19 cellular contexts compared by ENCODE assay signal in genomic region chr14:92635896-92636295, GRCh38.
"Had no signal": no experiment of that assay in that cellular context is flagged by ENCODE, and none has a peak within 500 bp of the region (broad histone marks: within the 10 kb centered on the region; RNA-seq: fewer than 3 reads in every experiment).

No MANE protein-coding gene starts in this region.

- H3K4me3 ChIP-seq: lower lobe of right lung, mucosa of descending colon, ovary, prostate gland, transverse colon had no signal

- H3K27me3 ChIP-seq: ovary, transverse colon had no signal

- H3K4me3 Mint-ChIP-seq: activated B cell treated with CpG ODN at 0.5 μM for 24 hours; activated CD4-positive, alpha-beta memory T cell treated with anti-CD3 and anti-CD28 coated beads for 36 hours; activated CD4-positive, alpha-beta T cell treated with anti-CD3 and anti-CD28 coated beads for 36 hours; activated CD8-positive, alpha-beta memory T cell treated with anti-CD3 and anti-CD28 coated beads, Interleukin-2, amount 10 ng/mL, durations not matched to agents 7 days and 5 days; brain; dendritic cell treated with granulocyte-macrophage colony-stimulating factor and Interleukin-4, amounts not matched to agents 40 ng/mL and 50 ng/mL, for 4 days had no signal

- H3K36me3 ChIP-seq: lower lobe of right lung, ovary, prostate gland, transverse colon had no signal

- ATAC-seq: activated CD4-positive, alpha-beta T cell treated with anti-CD3 and anti-CD28 coated beads for 36 hours; activated CD8-positive, alpha-beta memory T cell treated with anti-CD3 and anti-CD28 coated beads, Interleukin-2, amount 10 ng/mL, durations not matched to agents 7 days and 5 days; lower lobe of right lung; mucosa of descending colon had no signal

- H3K4me1 ChIP-seq: prostate gland had no signal

- H3K27ac Mint-ChIP-seq: activated B cell treated with CpG ODN at 0.5 μM for 24 hours; activated CD4-positive, alpha-beta memory T cell treated with anti-CD3 and anti-CD28 coated beads for 36 hours; activated CD4-positive, alpha-beta T cell treated with anti-CD3 and anti-CD28 coated beads for 36 hours; activated CD8-positive, alpha-beta memory T cell treated with anti-CD3 and anti-CD28 coated beads, Interleukin-2, amount 10 ng/mL, durations not matched to agents 7 days and 5 days; activated T-helper 2 cell treated with anti-CD3 and anti-CD28 coated beads, Interferon-gamma antibody, Interleukin-2, Interleukin-4, amounts not matched to agents 10 μg/mL and 5 μg/mL and 100 μg/mL, durations not matched to agents 14 hours and 24 hours and 36 hours; dendritic cell treated with granulocyte-macrophage colony-stimulating factor and Interleukin-4, amounts not matched to agents 40 ng/mL and 50 ng/mL, for 4 days had no signal

- H3K36me3 Mint-ChIP-seq: activated CD4-positive, alpha-beta memory T cell treated with anti-CD3 and anti-CD28 coated beads for 36 hours; activated CD8-positive, alpha-beta memory T cell treated with anti-CD3 and anti-CD28 coated beads, Interleukin-2, amount 10 ng/mL, durations not matched to agents 7 days and 5 days; brain had no signal

- H3K9me3 ChIP-seq: lower lobe of right lung, mucosa of descending colon, ovary, prostate gland, transverse colon had no signal

- H3K9me3 Mint-ChIP-seq: activated B cell treated with CpG ODN at 0.5 μM for 24 hours; activated CD4-positive, alpha-beta memory T cell treated with anti-CD3 and anti-CD28 coated beads for 36 hours; activated T-helper 2 cell treated with anti-CD3 and anti-CD28 coated beads, Interferon-gamma antibody, Interleukin-2, Interleukin-4, amounts not matched to agents 10 μg/mL and 5 μg/mL and 100 μg/mL, durations not matched to agents 14 hours and 24 hours and 36 hours; dendritic cell treated with granulocyte-macrophage colony-stimulating factor and Interleukin-4, amounts not matched to agents 40 ng/mL and 50 ng/mL, for 4 days had no signal

- H3K27me3 Mint-ChIP-seq: activated B cell treated with CpG ODN at 0.5 μM for 24 hours; activated CD4-positive, alpha-beta memory T cell treated with anti-CD3 and anti-CD28 coated beads for 36 hours; activated CD4-positive, alpha-beta T cell treated with anti-CD3 and anti-CD28 coated beads for 36 hours; activated CD8-positive, alpha-beta memory T cell treated with anti-CD3 and anti-CD28 coated beads, Interleukin-2, amount 10 ng/mL, durations not matched to agents 7 days and 5 days; dendritic cell treated with granulocyte-macrophage colony-stimulating factor and Interleukin-4, amounts not matched to agents 40 ng/mL and 50 ng/mL, for 4 days had no signal

- DNase-seq: activated B cell treated with CpG ODN at 0.5 μM for 24 hours; activated CD4-positive, alpha-beta memory T cell treated with anti-CD3 and anti-CD28 coated beads for 36 hours; activated CD4-positive, alpha-beta T cell treated with anti-CD3 and anti-CD28 coated beads for 36 hours; activated CD8-positive, alpha-beta memory T cell treated with anti-CD3 and anti-CD28 coated beads, Interleukin-2, amount 10 ng/mL, durations not matched to agents 7 days and 5 days; activated naive CD4-positive, alpha-beta T cell; activated T-cell treated with anti-CD3 and anti-CD28 coated beads, Interleukin-2, amount 50 U/mL, for 1 hour; aorta; effector CD4-positive, alpha-beta T cell; foreskin fibroblast; lower lobe of right lung; mesendoderm; mucosa of descending colon; ovary; T-helper 9 cell; transverse colon had no signal

- H3K27ac ChIP-seq: lower lobe of right lung, ovary, prostate gland, transverse colon had no signal
